In the genomic region with DNA sequence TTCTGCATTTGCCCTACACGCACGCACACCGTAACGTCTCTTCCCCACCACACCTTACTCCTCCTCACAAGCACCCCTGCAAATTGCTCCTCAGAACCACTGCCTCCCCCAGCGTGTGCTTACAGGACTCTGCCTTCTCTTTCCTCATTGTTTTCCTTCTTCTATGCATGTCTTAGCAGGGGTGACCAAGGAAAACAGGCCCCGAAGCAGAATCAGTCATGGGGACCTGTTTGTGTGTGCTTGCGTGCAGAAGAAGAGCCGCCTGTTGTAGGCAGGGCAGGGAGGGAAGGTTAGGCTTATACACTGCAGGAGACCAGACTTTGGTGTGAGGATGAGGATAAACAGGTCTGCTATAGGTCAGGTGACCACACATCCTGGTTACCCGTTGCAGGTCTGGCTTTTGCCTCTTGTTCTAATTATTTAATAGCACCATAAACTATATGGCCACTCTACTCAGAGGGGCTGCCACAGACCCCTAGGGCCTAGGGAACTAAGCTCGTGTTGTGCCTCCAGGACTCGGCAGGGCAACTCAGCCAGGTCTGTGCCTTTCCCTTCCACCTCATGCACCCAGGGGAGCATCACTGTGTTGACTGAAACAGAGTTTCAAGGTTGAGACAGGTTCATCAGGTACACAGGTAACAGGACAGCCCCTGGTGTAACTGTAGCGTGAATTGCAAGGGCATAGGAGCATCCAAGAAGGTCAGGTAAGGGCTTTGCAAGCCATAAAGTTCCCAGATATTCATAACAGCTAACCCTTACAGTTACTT, we compare ENCODE assay signal across 13 cellular contexts.
A peak's percentile ranks its signal among the peaks of the same experiment; 100 is the strongest.
DNase-seq lines count a peak whose midpoint lies in the region; ATAC-seq and TF ChIP-seq lines count a peak whose summit lies in the region.
"Had no signal": no experiment of that assay in that cellular context is flagged by ENCODE, and none has a peak within 500 bp of the region (broad histone marks: within the 10 kb centered on the region; RNA-seq: fewer than 3 reads in every experiment).

No MANE protein-coding gene starts in this region.

- DNase-seq in ELF-1 (ENCODE audit: low read depth, low spot score) (peak; percentile 36), Peyer's patch (no peak), esophagus squamous epithelium (lab: John Stamatoyannopoulos, UW) (no peak), spleen (no peak), UCSD-AML1 (lab: John Stamatoyannopoulos, UW; ENCODE audit: unreplicated experiment) (no peak)
- no peak for DNase-seq in CD8-positive, alpha-beta T cell
- DNase-seq: COR-L47, NCI-H187, NCI-H69, occipital lobe had no signal

- no peaks in the 10 kb centered on the region for H3K9me3 Mint-ChIP-seq in CD8-positive, alpha-beta T cell

- H3K27me3 ChIP-seq in Peyer's patch (no peaks in the 10 kb centered on the region), esophagus squamous epithelium (no peaks in the 10 kb centered on the region), spleen (replicated peaks in 1 of 7) (no peaks in the 10 kb centered on the region)
- no peaks in the 10 kb centered on the region for H3K27me3 ChIP-seq in CD8-positive, alpha-beta T cell (ENCODE audit: insufficient read depth, low read length)
- H3K27me3 ChIP-seq: heart left ventricle had no signal

- ATAC-seq in CD8-positive, alpha-beta T cell: no peak
- ATAC-seq in HG02623 (IDR thresholded peaks at IDR 0.05; ENCODE audit: unreplicated experiment) (no peak), GM21528 (IDR thresholded peaks at IDR 0.05; ENCODE audit: low FRiP score, unreplicated experiment) (no peak)

- no peak overlapping the region for H3K4me3 Mint-ChIP-seq in CD8-positive, alpha-beta T cell

- intact Hi-C loops in esophagus squamous epithelium (cut with DNase I): no loop called here
- intact Hi-C loops in spleen (cut with DNase I; ENCODE audit: low total_unique reads): no loop called here
- intact Hi-C loops in CD8-positive, alpha-beta T cell (cut with DNase I, micrococcal nuclease): no loop called here

- H3K9me3 ChIP-seq in Peyer's patch: no peaks in the 10 kb centered on the region
- no peaks in the 10 kb centered on the region for H3K9me3 ChIP-seq in esophagus squamous epithelium
- no peaks in the 10 kb centered on the region for H3K9me3 ChIP-seq in spleen
- no peaks in the 10 kb centered on the region for H3K9me3 ChIP-seq in CD8-positive, alpha-beta T cell (ENCODE audit: low read length)
- H3K9me3 ChIP-seq: heart left ventricle had no signal

- TF ChIP-seq CTCF in Peyer's patch (IDR thresholded peaks at IDR 0.05) (no peak), esophagus squamous epithelium (IDR thresholded peaks at IDR 0.05) (no peak), spleen (IDR thresholded peaks at IDR 0.05 in 8 of 11, conservative IDR thresholded peaks at IDR 0.05 in 3 of 11) (no peak)
- no peak for TF ChIP-seq CTCF in CD8-positive, alpha-beta T cell (IDR thresholded peaks at IDR 0.05)

- no peaks in the 10 kb centered on the region for H3K36me3 ChIP-seq in Peyer's patch
- H3K36me3 ChIP-seq in esophagus squamous epithelium: no peaks in the 10 kb centered on the region
- no peaks in the 10 kb centered on the region for H3K36me3 ChIP-seq in spleen
- no peaks in the 10 kb centered on the region for H3K36me3 ChIP-seq in CD8-positive, alpha-beta T cell (ENCODE audit: insufficient read depth, low read length)
- H3K36me3 ChIP-seq: heart left ventricle had no signal

- H3K4me1 ChIP-seq in Peyer's patch (peaks cover 0 to 8% (median 3%) of the 10 kb centered on the region in 4 donors), esophagus squamous epithelium (peaks cover 31 to 78% (median 51%) of the 10 kb centered on the region in 3 donors), spleen (peaks cover 6 to 81% (median 52%) of the 10 kb centered on the region in 6 donors)
- no peaks in the 10 kb centered on the region for H3K4me1 ChIP-seq in CD8-positive, alpha-beta T cell (ENCODE audit: insufficient read depth, low read length)

- H3K4me3 ChIP-seq in Peyer's patch (no peak overlapping the region), esophagus squamous epithelium (no peak overlapping the region), spleen (no peak overlapping the region)
- H3K4me3 ChIP-seq in CD8-positive, alpha-beta T cell (ENCODE audit: low read depth, low read length): no peak overlapping the region
- H3K4me3 ChIP-seq: heart left ventricle had no signal

- POLR2A ChIA-PET in CD8-positive, alpha-beta T cell (lab: Charles Lee): no interaction called here

- H3K27me3 Mint-ChIP-seq in CD8-positive, alpha-beta T cell (ENCODE audit: low read depth): no peaks in the 10 kb centered on the region

- CTCF ChIA-PET in CD8-positive, alpha-beta T cell (lab: Charles Lee): interaction anchor here (1.8 kb wide), 1 partner anchor 160 kb away, joined by 9 read pairs; the partner anchor contains the start of gene AHCYL1

- 52 to 64% methylated on average over 12 of the region's 12 CpGs for WGBS in esophagus squamous epithelium, 2 donors
- WGBS in spleen, 5 donors: 86 to 89% (median 87%) methylated on average over 12 of the region's 12 CpGs

- H3K27ac ChIP-seq in Peyer's patch: peak overlapping the region in 3 of 4 donors; percentile 30 to 49 (median 40)
- H3K27ac ChIP-seq in esophagus squamous epithelium: peak overlapping the region; percentile 51 to 90 (median 72)
- H3K27ac ChIP-seq in spleen: peak overlapping the region in 7 of 8 donors; percentile 47 to 82 (median 54)
- no peak overlapping the region for H3K27ac ChIP-seq in CD8-positive, alpha-beta T cell (ENCODE audit: low read depth, low read length)

- H3K27ac Mint-ChIP-seq in CD8-positive, alpha-beta T cell: no peak overlapping the region

- peaks cover 6% of the 10 kb centered on the region for H3K4me1 Mint-ChIP-seq in CD8-positive, alpha-beta T cell (ENCODE audit: low read depth)

- TF ChIP-seq POLR2A in Peyer's patch (IDR thresholded peaks at IDR 0.05) (no peak), esophagus squamous epithelium (IDR thresholded peaks at IDR 0.05) (no peak), spleen (IDR thresholded peaks at IDR 0.05) (no peak)

- no peaks in the 10 kb centered on the region for H3K36me3 Mint-ChIP-seq in CD8-positive, alpha-beta T cell
